Comparison of ENCODE assay signal across 32 cellular contexts in genomic region chr5:28734396-28734795, GRCh38.
A peak's percentile ranks its signal among the peaks of the same experiment; 100 is the strongest.
DNase-seq lines count a peak whose midpoint lies in the region; ATAC-seq and TF ChIP-seq lines count a peak whose summit lies in the region.
"Had no signal": no experiment of that assay in that cellular context is flagged by ENCODE, and none has a peak within 500 bp of the region (broad histone marks: within the 10 kb centered on the region; RNA-seq: fewer than 3 reads in every experiment).

No MANE protein-coding gene starts in this region.

- no peak for ATAC-seq in GM23338
- ATAC-seq: activated CD4-positive, alpha-beta T cell treated with anti-CD3 and anti-CD28 coated beads for 36 hours; effector memory CD8-positive, alpha-beta T cell; gastroesophageal sphincter; left lung; sciatic nerve; SK-N-SH treated with all-trans-retinoic acid at 6 μM for 48 hours had no signal

- intact Hi-C loops in mammary epithelial cell (cut with micrococcal nuclease): no loop called here

- H3K4me3 ChIP-seq in GM23338 (no peak overlapping the region), mammary epithelial cell (replicated peaks in 1 of 3; ENCODE audit: insufficient read depth in 1 of 3, low read depth in 2 of 3, low read length in 3 of 3) (no peak overlapping the region)
- H3K4me3 ChIP-seq: BLaER1 treated with 17β-estradiol and CSF1 and Interleukin-3, amounts not matched to agents 10 nM and 100 nM; coronary artery; gastroesophageal sphincter; left lung; upper lobe of left lung had no signal

- no peak overlapping the region for H3K27ac Mint-ChIP-seq in GM23338
- H3K27ac Mint-ChIP-seq: activated CD4-positive, alpha-beta T cell treated with anti-CD3 and anti-CD28 coated beads for 36 hours; effector memory CD8-positive, alpha-beta T cell; immature natural killer cell had no signal

- H3K27me3 Mint-ChIP-seq in GM23338 (ENCODE audit: insufficient read depth, low read depth, poor library complexity): peaks cover 5% of the 10 kb centered on the region
- H3K27me3 Mint-ChIP-seq: activated CD4-positive, alpha-beta T cell treated with anti-CD3 and anti-CD28 coated beads for 36 hours; effector memory CD8-positive, alpha-beta T cell had no signal

- 16% methylated on average over 3 of the region's 3 CpGs for WGBS in mammary epithelial cell (ENCODE audit: low coverage, missing lambda C conversion rate)

- H4K20me1 ChIP-seq in GM23338 (replicated peaks; ENCODE audit: insufficient read depth) (no peaks in the 10 kb centered on the region), mammary epithelial cell (ENCODE audit: insufficient read depth, low read length) (no peaks in the 10 kb centered on the region)
- H4K20me1 ChIP-seq: BLaER1 treated with 17β-estradiol and CSF1 and Interleukin-3, amounts not matched to agents 10 nM and 100 nM had no signal

- CTCF ChIA-PET in mammary epithelial cell (lab: Charles Lee; ENCODE audit: low non-redundant PET): no interaction called here

- H3F3A ChIP-seq in GM23338 (replicated peaks; ENCODE audit: low read depth): no peaks in the 10 kb centered on the region

- H3K27ac ChIP-seq in GM23338 (ENCODE audit: low read depth): no peak overlapping the region
- no peak overlapping the region for H3K27ac ChIP-seq in mammary epithelial cell (ENCODE audit: insufficient read depth, low read depth, low read length)
- H3K27ac ChIP-seq: BLaER1 treated with 17β-estradiol and CSF1 and Interleukin-3, amounts not matched to agents 10 nM and 100 nM; coronary artery; gastroesophageal sphincter; left lung; neutrophil; upper lobe of left lung had no signal

- H2AFZ ChIP-seq in GM23338 (no peak overlapping the region), mammary epithelial cell (ENCODE audit: low read depth, low read length) (no peak overlapping the region)

- dilution Hi-C loops in mammary epithelial cell (cut with HindIII; ENCODE audit: low sequenced_read_pairs): no loop called here

- peak; percentile 30 for DNase-seq in GM23338 (ENCODE audit: low spot score)
- DNase-seq in NCI-H226: peak; percentile 21
- DNase-seq in mammary epithelial cell: peak; percentile 74
- DNase-seq in kidney tubule cell (ENCODE audit: low spot score): peak; percentile 68
- no peak for DNase-seq in activated CD4-positive, alpha-beta T cell treated with anti-CD3 and anti-CD28 coated beads, Interleukin-2, amount 50 U/mL, for 4 hours
- no peak for DNase-seq in cerebellar nuclear complex (lab: John Stamatoyannopoulos, UW)
- no peak for DNase-seq in activated effector memory CD4-positive, alpha-beta T cell treated with Interleukin-2 at 50 U/mL for 16 hours
- DNase-seq: activated CD4-positive, alpha-beta T cell treated with anti-CD3 and anti-CD28 coated beads for 36 hours; activated CD8-positive, alpha-beta memory T cell treated with anti-CD3 and anti-CD28 coated beads for 24 hours; activated gamma-delta T cell treated with Interleukin-2 at 50 U/mL for 16 hours; Caco-2; DND-41; effector memory CD8-positive, alpha-beta T cell; hippocampal formation; immature natural killer cell; KG1; left lung; NCI-H1417; NCI-H2081; NCI-H446; NCI-H774; stimulated activated CD4-positive, alpha-beta T cell treated with anti-CD3 and anti-CD28 coated beads, Interleukin-12 subunit alpha, Interleukin-12 subunit beta, amount 100 ng/mL, for 4 hours; stimulated activated CD4-positive, alpha-beta T cell treated with anti-CD3 and anti-CD28 coated beads, Interleukin-4, amount 100 ng/mL, for 1 hour; substantia nigra; T-helper 2 cell; upper lobe of left lung had no signal

- TF ChIP-seq CTCF in GM23338 (conservative IDR thresholded peaks at IDR 0.05; ENCODE audit: low read depth in 2 of 2) (peak; percentile 39 to 49), mammary epithelial cell (conservative IDR thresholded peaks at IDR 0.05 in 1 of 2, IDR thresholded peaks at IDR 0.05 in 1 of 2; ENCODE audit: extremely low read depth in 1 of 2, insufficient read depth in 1 of 2, low read depth in 1 of 2, low read length in 2 of 2) (no peak)

- H3K4me2 ChIP-seq in GM23338: no peak overlapping the region
- no peak overlapping the region for H3K4me2 ChIP-seq in mammary epithelial cell (ENCODE audit: insufficient read depth, low read depth, low read length)
- H3K4me2 ChIP-seq: BLaER1 treated with 17β-estradiol and CSF1 and Interleukin-3, amounts not matched to agents 10 nM and 100 nM had no signal

- H3K27me3 ChIP-seq in GM23338 (ENCODE audit: insufficient read depth): no peaks in the 10 kb centered on the region
- H3K27me3 ChIP-seq in mammary epithelial cell (ENCODE audit: insufficient read depth, low read length): no peaks in the 10 kb centered on the region
- H3K27me3 ChIP-seq: BLaER1 treated with 17β-estradiol and CSF1 and Interleukin-3, amounts not matched to agents 10 nM and 100 nM; gastroesophageal sphincter; left lung; neutrophil; upper lobe of left lung had no signal

- H3K36me3 ChIP-seq in GM23338 (ENCODE audit: insufficient read depth): no peaks in the 10 kb centered on the region
- no peaks in the 10 kb centered on the region for H3K36me3 ChIP-seq in mammary epithelial cell (ENCODE audit: insufficient read depth, low read length)
- H3K36me3 ChIP-seq: BLaER1 treated with 17β-estradiol and CSF1 and Interleukin-3, amounts not matched to agents 10 nM and 100 nM; gastroesophageal sphincter; left lung; neutrophil; upper lobe of left lung had no signal

- in situ Hi-C loops in mammary epithelial cell (cut with MboI; ENCODE audit: low sequenced_read_pairs in 2 of 2): no loop called here

- no peaks in the 10 kb centered on the region for H3K9me3 Mint-ChIP-seq in GM23338

- H3K4me1 ChIP-seq in GM23338 (ENCODE audit: insufficient read depth): peaks cover 4% of the 10 kb centered on the region; the same call in 1 of the 2 replicates
- no peaks in the 10 kb centered on the region for H3K4me1 ChIP-seq in mammary epithelial cell (ENCODE audit: insufficient read depth, low read length)
- H3K4me1 ChIP-seq: BLaER1 treated with 17β-estradiol and CSF1 and Interleukin-3, amounts not matched to agents 10 nM and 100 nM; Caco-2; gastroesophageal sphincter; left lung; upper lobe of left lung had no signal

- H3K79me2 ChIP-seq in GM23338 (replicated peaks; ENCODE audit: insufficient read depth) (no peaks in the 10 kb centered on the region), mammary epithelial cell (ENCODE audit: insufficient read depth, low read length) (no peaks in the 10 kb centered on the region)

- peaks cover 4% of the 10 kb centered on the region for H3K9me3 ChIP-seq in mammary epithelial cell (replicated peaks; ENCODE audit: insufficient read depth, low read length)
- H3K9me3 ChIP-seq: BLaER1 treated with 17β-estradiol and CSF1 and Interleukin-3, amounts not matched to agents 10 nM and 100 nM; Caco-2; gastroesophageal sphincter; neutrophil; upper lobe of left lung had no signal

- H3K4me1 Mint-ChIP-seq in GM23338: peaks cover 6% of the 10 kb centered on the region
- H3K4me1 Mint-ChIP-seq: activated CD4-positive, alpha-beta T cell treated with anti-CD3 and anti-CD28 coated beads for 36 hours; immature natural killer cell had no signal

- H3K4me3 Mint-ChIP-seq in GM23338: no peak overlapping the region
- H3K4me3 Mint-ChIP-seq: activated CD4-positive, alpha-beta T cell treated with anti-CD3 and anti-CD28 coated beads for 36 hours; effector memory CD8-positive, alpha-beta T cell; immature natural killer cell had no signal

- no peaks in the 10 kb centered on the region for H3K9me2 ChIP-seq in GM23338 (ENCODE audit: insufficient read depth)

- no TSS peak for BruUV-seq in mammary epithelial cell (replicated peaks; lab: Mats Ljungman, UMichigan)

- no peaks in the 10 kb centered on the region for H3K36me3 Mint-ChIP-seq in GM23338 (ENCODE audit: low read depth)
- H3K36me3 Mint-ChIP-seq: immature natural killer cell had no signal

- H3K9ac ChIP-seq in mammary epithelial cell (ENCODE audit: insufficient read depth, low read length): no peak overlapping the region
- H3K9ac ChIP-seq: BLaER1 treated with 17β-estradiol and CSF1 and Interleukin-3, amounts not matched to agents 10 nM and 100 nM had no signal

TF ChIP-seq in GM23338, 12 proteins besides CTCF, POLR2A, EP300 and RAD21:
- no peak for TF ChIP-seq JUNB (IDR thresholded peaks at IDR 0.05; ENCODE audit: unreplicated experiment)

Comparison
In these comparisons a context has a peak if more than half of its experiments do, and no peak if none do; other contexts are left out.
1. DNase-seq: peak in GM23338 (single experiment), NCI-H226 (single experiment), mammary epithelial cell (single experiment) and kidney tubule cell (single experiment); none in activated CD4-positive, alpha-beta T cell treated with anti-CD3 and anti-CD28 coated beads, Interleukin-2, amount 50 U/mL, for 4 hours (0 of 2), cerebellar nuclear complex (0 of 2) and activated effector memory CD4-positive, alpha-beta T cell treated with Interleukin-2 at 50 U/mL for 16 hours (single experiment).
2. CTCF ChIP-seq: peak in GM23338 (2 of 2); none in mammary epithelial cell (0 of 2).